ENCODE assay signal across 10 cellular contexts in genomic region chr12:65962921-65963883, GRCh38.
DNase-seq lines count a peak whose midpoint lies in the region; ATAC-seq and TF ChIP-seq lines count a peak whose summit lies in the region.
"Had no signal": no experiment of that assay in that cellular context is flagged by ENCODE, and none has a peak within 500 bp of the region (broad histone marks: within the 10 kb centered on the region; RNA-seq: fewer than 3 reads in every experiment).

No MANE protein-coding gene starts in this region.

- no peak overlapping the region for H3K4me3 ChIP-seq in LNCaP clone FGC (ENCODE audit: low read depth, low read length)

- peaks cover 6% of the 10 kb centered on the region for H3K36me3 Mint-ChIP-seq in chondrocyte (ENCODE audit: low read depth)
- H3K36me3 Mint-ChIP-seq in progenitor cell of endocrine pancreas (ENCODE audit: insufficient read depth): peaks cover 41% of the 10 kb centered on the region
- H3K36me3 Mint-ChIP-seq: CD4-positive, CD25-positive, alpha-beta regulatory T cell had no signal

- H3K27me3 Mint-ChIP-seq in chondrocyte (ENCODE audit: low read depth) (no peaks in the 10 kb centered on the region), progenitor cell of endocrine pancreas (no peaks in the 10 kb centered on the region)

- ATAC-seq in GM21576 (IDR thresholded peaks at IDR 0.05; ENCODE audit: unreplicated experiment): no peak

- H3K4me3 Mint-ChIP-seq in chondrocyte (ENCODE audit: unreplicated experiment) (no peak overlapping the region), progenitor cell of endocrine pancreas (ENCODE audit: low read depth) (no peak overlapping the region)
- H3K4me3 Mint-ChIP-seq: CD4-positive, CD25-positive, alpha-beta regulatory T cell had no signal

- TF ChIP-seq CTCF in LNCaP clone FGC (IDR thresholded peaks at IDR 0.05; ENCODE audit: control insufficient read depth, extremely low read depth, insufficient read depth) (peak; percentile 31), chondrocyte (IDR thresholded peaks at IDR 0.05) (peak; percentile 27), progenitor cell of endocrine pancreas (IDR thresholded peaks at IDR 0.05; ENCODE audit: unreplicated experiment) (peak; percentile 38)

- H3K27ac Mint-ChIP-seq in chondrocyte (ENCODE audit: unreplicated experiment) (no peak overlapping the region), progenitor cell of endocrine pancreas (peak overlapping the region; percentile 98)
- H3K27ac Mint-ChIP-seq: CD4-positive, CD25-positive, alpha-beta regulatory T cell had no signal

- H3K9me3 Mint-ChIP-seq in chondrocyte (ENCODE audit: low read depth) (no peaks in the 10 kb centered on the region), progenitor cell of endocrine pancreas (ENCODE audit: low read depth) (peaks cover 6% of the 10 kb centered on the region)

- H3K4me1 Mint-ChIP-seq in chondrocyte (ENCODE audit: low read depth) (peaks cover 56% of the 10 kb centered on the region), progenitor cell of endocrine pancreas (ENCODE audit: low read depth) (peaks cover 51% of the 10 kb centered on the region)
- H3K4me1 Mint-ChIP-seq: CD4-positive, CD25-positive, alpha-beta regulatory T cell had no signal

- DNase-seq in NOMO-1 (lab: John Stamatoyannopoulos, UW; ENCODE audit: unreplicated experiment in 2 of 2): peak; percentile 17 to 56
- no peak for DNase-seq in NOMO-1 treated with dmso at 0.1 percent for 144 hours (lab: John Stamatoyannopoulos, UW; ENCODE audit: unreplicated experiment)
- DNase-seq in LNCaP clone FGC (ENCODE audit: low read depth): no peak
- no peak for DNase-seq in chondrocyte (ENCODE audit: low spot score)
- no peak for DNase-seq in progenitor cell of endocrine pancreas (ENCODE audit: low spot score, unreplicated experiment)
- DNase-seq in hypothalamus (lab: John Stamatoyannopoulos, UW): no peak
- DNase-seq in AML-193 (lab: John Stamatoyannopoulos, UW): no peak
- DNase-seq: effector memory CD4-positive, alpha-beta T cell had no signal

Comparison
In these comparisons a context has a peak if more than half of its experiments do, and no peak if none do; other contexts are left out.
1. DNase-seq: peak in NOMO-1 (2 of 2); none in NOMO-1 treated with dmso at 0.1 percent for 144 hours (single experiment), LNCaP clone FGC (single experiment), chondrocyte (single experiment), progenitor cell of endocrine pancreas (single experiment), hypothalamus (0 of 51) and AML-193 (0 of 2).
2. Peak in every context shown above with its lines, with median percentiles within 50 percentile points of each other: CTCF ChIP-seq.